In genomic region chr19:4124638-4125037, GRCh38 we compare ENCODE assay signal across 10 cellular contexts. TPM values are rescaled to one million over a fixed set of nuclear protein-coding genes. Genes with fewer than 3 reads are reported as not detected.
DNase-seq lines count a peak whose midpoint lies in the region; ATAC-seq and TF ChIP-seq lines count a peak whose summit lies in the region.
"Had no signal": no experiment of that assay in that cellular context is flagged by ENCODE, and none has a peak within 500 bp of the region (broad histone marks: within the 10 kb centered on the region; RNA-seq: fewer than 3 reads in every experiment).

No MANE protein-coding gene starts in this region.

- H3K27me3 ChIP-seq in cardiac muscle cell = no peaks in the 10 kb centered on the region
- H3K27me3 ChIP-seq in lower lobe of right lung (ENCODE audit: low read depth) = no peaks in the 10 kb centered on the region

- no peaks in the 10 kb centered on the region for H3K36me3 Mint-ChIP-seq in activated naive CD8-positive, alpha-beta T cell
- no peaks in the 10 kb centered on the region for H3K36me3 Mint-ChIP-seq in type B pancreatic cell

- H3K27ac ChIP-seq in cardiac muscle cell (no peak overlapping the region), lower lobe of right lung (no peak overlapping the region)

- peaks cover 18% of the 10 kb centered on the region for H3K4me1 Mint-ChIP-seq in activated naive CD8-positive, alpha-beta T cell (ENCODE audit: low read depth)
- H3K4me1 Mint-ChIP-seq in type B pancreatic cell (ENCODE audit: unreplicated experiment) = peaks cover 12% of the 10 kb centered on the region

- H3K36me3 ChIP-seq in cardiac muscle cell (peaks cover 2% of the 10 kb centered on the region), lower lobe of right lung (peaks cover 5% of the 10 kb centered on the region)

- peaks cover 6% of the 10 kb centered on the region for H3K4me1 ChIP-seq in cardiac muscle cell (ENCODE audit: low read depth)
- peaks cover 22% of the 10 kb centered on the region for H3K4me1 ChIP-seq in lower lobe of right lung

- H3K4me3 Mint-ChIP-seq in activated naive CD8-positive, alpha-beta T cell = peak overlapping the region; percentile 82
- peak overlapping the region; percentile 85 for H3K4me3 Mint-ChIP-seq in type B pancreatic cell

- H3K27me3 Mint-ChIP-seq in activated naive CD8-positive, alpha-beta T cell = no peaks in the 10 kb centered on the region
- H3K27me3 Mint-ChIP-seq in type B pancreatic cell = no peaks in the 10 kb centered on the region

- H3K9me3 ChIP-seq in cardiac muscle cell (ENCODE audit: low read depth) = no peaks in the 10 kb centered on the region
- H3K9me3 ChIP-seq in lower lobe of right lung = no peaks in the 10 kb centered on the region

- no peak for TF ChIP-seq CTCF in cardiac muscle cell (IDR thresholded peaks at IDR 0.05; ENCODE audit: low read depth, low read length)
- no peak for TF ChIP-seq CTCF in lower lobe of right lung (IDR thresholded peaks at IDR 0.05)
- no peak for TF ChIP-seq CTCF in type B pancreatic cell (conservative IDR thresholded peaks at IDR 0.05)

- intact Hi-C loops in left cardiac atrium (cut with DNase I) = no loop called here
- intact Hi-C loops in lower lobe of right lung (cut with DNase I) = no loop called here

- ATAC-seq in left cardiac atrium = no peak
- peak in 1 of 2 donors; percentile 32 for ATAC-seq in lower lobe of right lung
- no peak for ATAC-seq in HG02840 (IDR thresholded peaks at IDR 0.05; ENCODE audit: low FRiP score, unreplicated experiment)

- DNase-seq in cardiac muscle cell (ENCODE audit: low read depth in 1 of 2, low spot score in 1 of 2) = no peak
- no peak for DNase-seq in left cardiac atrium
- no peak for DNase-seq in lower lobe of right lung
- no peak for DNase-seq in type B pancreatic cell (ENCODE audit: extremely low spot score, unreplicated experiment)
- no peak for DNase-seq in H4 (ENCODE audit: low spot score)
- DNase-seq in activated gamma-delta T cell (lab: John Stamatoyannopoulos, UW) = no peak

- no peaks in the 10 kb centered on the region for H3K9me3 Mint-ChIP-seq in activated naive CD8-positive, alpha-beta T cell (ENCODE audit: low read depth)
- H3K9me3 Mint-ChIP-seq in type B pancreatic cell = no peaks in the 10 kb centered on the region

- peak overlapping the region; percentile 80 for H3K27ac Mint-ChIP-seq in activated naive CD8-positive, alpha-beta T cell
- H3K27ac Mint-ChIP-seq in type B pancreatic cell = no peak overlapping the region

- H3K4me3 ChIP-seq in cardiac muscle cell (peak overlapping the region; percentile 100), lower lobe of right lung (peak overlapping the region; percentile 64)

RNA-seq across cellular contexts. Expression of gene MAP2K2, which starts 0.7 kb away (rescaled TPM):
- total RNA-seq in cardiac muscle cell (220 and 240 TPM in 2 replicates), left cardiac atrium (100 to 1,000 TPM; 109 to 118 TPM), lower lobe of right lung (125 TPM), type B pancreatic cell (ENCODE audit: low replicate concordance) (144 TPM in 2 replicates)
- 217 and 219 TPM in 2 replicates for polyA plus RNA-seq in cardiac muscle cell
- 79.8 and 84.3 TPM in 2 replicates for total RNA-seq in H4 (2014; rRNA removed; shearing (Covaris generic))

RNA-seq across cellular contexts. Expression of gene CREB3L3, which starts 28.8 kb away (rescaled TPM):
- total RNA-seq in cardiac muscle cell (not detected in 2 replicates), left cardiac atrium (not detected), lower lobe of right lung (not detected), type B pancreatic cell (ENCODE audit: low replicate concordance) (3.7 and 13.3 TPM in 2 replicates)
- not detected in 2 replicates for polyA plus RNA-seq in cardiac muscle cell
- total RNA-seq in H4 (2014; rRNA removed; shearing (Covaris generic)) = not detected in 2 replicates
- total RNA-seq: activated CD8-positive, alpha-beta memory T cell treated with anti-CD3 and anti-CD28 coated beads for 36 hours; pulmonary artery endothelial cell had no signal

RNA-seq across cellular contexts. Expression of gene SIRT6, which starts 57.7 kb away (rescaled TPM):
- 29.5 and 34.2 TPM in 2 replicates for total RNA-seq in cardiac muscle cell
- 8.8 and 11.3 TPM in 2 replicates for polyA plus RNA-seq in cardiac muscle cell
- total RNA-seq in left cardiac atrium = 10 to 100 TPM; 13.0 to 21.8 TPM
- total RNA-seq in lower lobe of right lung = 18.1 TPM
- total RNA-seq in type B pancreatic cell (ENCODE audit: low replicate concordance) = 26.7 and 29.2 TPM in 2 replicates
- 7.6 and 14.3 TPM in 2 replicates for total RNA-seq in H4 (2014; rRNA removed; shearing (Covaris generic))

RNA-seq across cellular contexts. Expression of gene ANKRD24, which starts 57.9 kb away (rescaled TPM):
- total RNA-seq in cardiac muscle cell (4.6 and 7.4 TPM in 2 replicates), left cardiac atrium (1 to 10 TPM in 1 of 2 donors, under 1 TPM in 1; 0.86 to 1.2 TPM), lower lobe of right lung (1.9 TPM), type B pancreatic cell (ENCODE audit: low replicate concordance) (0.48 and 1.1 TPM in 2 replicates)
- polyA plus RNA-seq in cardiac muscle cell = 3.5 and 6.2 TPM in 2 replicates
- total RNA-seq in H4 (2014; rRNA removed; shearing (Covaris generic)) = 0.12 TPM in 1 of 2 replicates, not detected in the other

RNA-seq across cellular contexts. Expression of gene ZBTB7A, which starts 57.9 kb away (rescaled TPM):
- total RNA-seq in cardiac muscle cell (14.6 and 20.5 TPM in 2 replicates), left cardiac atrium (10 to 100 TPM; 28.5 to 32.5 TPM), lower lobe of right lung (51.9 TPM), type B pancreatic cell (ENCODE audit: low replicate concordance) (21.0 and 31.0 TPM in 2 replicates)
- 17.2 and 18.6 TPM in 2 replicates for polyA plus RNA-seq in cardiac muscle cell
- 2.5 and 5.0 TPM in 2 replicates for total RNA-seq in H4 (2014; rRNA removed; shearing (Covaris generic))
